In the genomic region with DNA sequence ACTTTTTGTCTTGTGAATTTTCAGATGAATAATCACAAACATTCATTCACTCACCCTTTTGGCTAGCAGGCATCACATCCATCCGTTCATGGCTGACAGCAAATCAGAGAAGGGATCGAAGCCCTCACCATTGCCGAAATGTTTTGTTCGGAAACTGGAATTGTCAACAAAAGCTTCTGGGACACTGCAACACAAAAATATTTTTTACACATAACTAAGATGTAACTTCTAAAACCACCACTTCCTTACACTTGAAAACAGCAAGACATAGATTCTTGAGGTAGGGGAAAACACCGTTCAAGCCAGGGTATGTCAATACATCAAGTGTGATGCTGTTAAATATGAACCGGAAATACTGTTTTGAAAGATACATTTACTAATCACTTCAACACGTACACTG, we compare ENCODE assay signal across 16 cellular contexts.
DNase-seq lines count a peak whose midpoint lies in the region; ATAC-seq lines count a peak whose summit lies in the region.
"Had no signal": no experiment of that assay in that cellular context is flagged by ENCODE, and none has a peak within 500 bp of the region (broad histone marks: within the 10 kb centered on the region; RNA-seq: fewer than 3 reads in every experiment).

No MANE protein-coding gene starts in this region.

- H3K36me3 Mint-ChIP-seq in activated CD4-positive, alpha-beta T cell treated with anti-CD3 and anti-CD28 coated beads, Interleukin-2, amount 10 ng/mL, durations not matched to agents 7 days and 5 days (ENCODE audit: low read depth): peaks cover 49% of the 10 kb centered on the region
- H3K36me3 Mint-ChIP-seq in activated naive CD8-positive, alpha-beta T cell: peaks cover 12% of the 10 kb centered on the region
- peaks cover 3 to 38% (median 15%) of the 10 kb centered on the region in 5 donors for H3K36me3 Mint-ChIP-seq in naive thymus-derived CD4-positive, alpha-beta T cell

- CTCF ChIA-PET in activated CD4-positive, alpha-beta T cell treated with anti-CD3 and anti-CD28 coated beads, Interleukin-2, amount 10 ng/mL, durations not matched to agents 7 days and 5 days (lab: Charles Lee): no interaction called here
- CTCF ChIA-PET in naive thymus-derived CD4-positive, alpha-beta T cell (lab: Charles Lee): interaction anchor here (0.7 kb wide), 1 partner anchor 40 kb away, joined by 3 read pairs; no protein-coding TSS in a partner anchor

- H3K4me3 Mint-ChIP-seq in activated CD4-positive, alpha-beta T cell treated with anti-CD3 and anti-CD28 coated beads, Interleukin-2, amount 10 ng/mL, durations not matched to agents 7 days and 5 days: peak overlapping the region; percentile 64
- peak overlapping the region; percentile 96 for H3K4me3 Mint-ChIP-seq in activated naive CD8-positive, alpha-beta T cell
- peak overlapping the region; percentile 82 to 98 (median 95) for H3K4me3 Mint-ChIP-seq in naive thymus-derived CD4-positive, alpha-beta T cell
- H3K4me3 Mint-ChIP-seq: nephron progenitor cell had no signal

- peak; percentile 84 for ATAC-seq in naive thymus-derived CD4-positive, alpha-beta T cell
- ATAC-seq in HG03097 (IDR thresholded peaks at IDR 0.05; ENCODE audit: low FRiP score, unreplicated experiment) (no peak), esophagus mucosa (no peak)
- ATAC-seq: A549, K562 had no signal

- H3K4me3 ChIP-seq in SJSA1: no peak overlapping the region
- H3K4me3 ChIP-seq in naive thymus-derived CD4-positive, alpha-beta T cell (ENCODE audit: low read length): peak overlapping the region; percentile 66
- H3K4me3 ChIP-seq: A549, esophagus muscularis mucosa, K562 had no signal

- H3K27me3 Mint-ChIP-seq in activated CD4-positive, alpha-beta T cell treated with anti-CD3 and anti-CD28 coated beads, Interleukin-2, amount 10 ng/mL, durations not matched to agents 7 days and 5 days: no peaks in the 10 kb centered on the region
- no peaks in the 10 kb centered on the region for H3K27me3 Mint-ChIP-seq in activated naive CD8-positive, alpha-beta T cell
- peaks cover 0 to under 1% (median 0%) of the 10 kb centered on the region in 5 donors for H3K27me3 Mint-ChIP-seq in naive thymus-derived CD4-positive, alpha-beta T cell

- H3K4me1 Mint-ChIP-seq in activated CD4-positive, alpha-beta T cell treated with anti-CD3 and anti-CD28 coated beads, Interleukin-2, amount 10 ng/mL, durations not matched to agents 7 days and 5 days: peaks cover 83% of the 10 kb centered on the region
- H3K4me1 Mint-ChIP-seq in activated naive CD8-positive, alpha-beta T cell (ENCODE audit: low read depth): peaks cover 93% of the 10 kb centered on the region
- H3K4me1 Mint-ChIP-seq in naive thymus-derived CD4-positive, alpha-beta T cell: peaks cover 49 to 91% (median 82%) of the 10 kb centered on the region in 7 donors

- H3K4me1 ChIP-seq in SJSA1 (replicated peaks): peaks cover 38% of the 10 kb centered on the region
- H3K4me1 ChIP-seq in naive thymus-derived CD4-positive, alpha-beta T cell (ENCODE audit: control insufficient read depth in 2 of 2, insufficient read depth in 2 of 2, low read length in 2 of 2): peaks cover 64 to 79% of the 10 kb centered on the region in 2 donors

- H3K9me3 ChIP-seq in SJSA1 (replicated peaks): peaks cover 8% of the 10 kb centered on the region; the same call in 1 of the 2 replicates
- H3K9me3 ChIP-seq in naive thymus-derived CD4-positive, alpha-beta T cell (ENCODE audit: control insufficient read depth in 2 of 3, low read length in 3 of 3): no peaks in the 10 kb centered on the region

- H3K27me3 ChIP-seq in SJSA1 (replicated peaks): no peaks in the 10 kb centered on the region
- H3K27me3 ChIP-seq in naive thymus-derived CD4-positive, alpha-beta T cell (ENCODE audit: control insufficient read depth in 2 of 2, insufficient read depth in 2 of 2, low read length in 2 of 2): no peaks in the 10 kb centered on the region
- H3K27me3 ChIP-seq: esophagus muscularis mucosa had no signal

- intact Hi-C loops in naive thymus-derived CD4-positive, alpha-beta T cell (cut with micrococcal nuclease): loop anchor here (1.0 to 10.0 kb wide), 13 partner anchors 8 to 483 kb away; a partner anchor contains a TSS

- peak overlapping the region; percentile 92 for H3K27ac Mint-ChIP-seq in activated CD4-positive, alpha-beta T cell treated with anti-CD3 and anti-CD28 coated beads, Interleukin-2, amount 10 ng/mL, durations not matched to agents 7 days and 5 days
- peak overlapping the region; percentile 100 for H3K27ac Mint-ChIP-seq in activated naive CD8-positive, alpha-beta T cell
- H3K27ac Mint-ChIP-seq in naive thymus-derived CD4-positive, alpha-beta T cell: peak overlapping the region; percentile 96 to 100 (median 99)
- H3K27ac Mint-ChIP-seq: nephron progenitor cell had no signal

- peak overlapping the region; percentile 44 for H3K27ac ChIP-seq in SJSA1
- peak overlapping the region; percentile 89 for H3K27ac ChIP-seq in naive thymus-derived CD4-positive, alpha-beta T cell (ENCODE audit: low read depth, low read length)
- H3K27ac ChIP-seq: esophagus muscularis mucosa had no signal

- POLR2A ChIA-PET in activated CD4-positive, alpha-beta T cell treated with anti-CD3 and anti-CD28 coated beads, Interleukin-2, amount 10 ng/mL, durations not matched to agents 7 days and 5 days (lab: Charles Lee): no interaction called here
- POLR2A ChIA-PET in naive thymus-derived CD4-positive, alpha-beta T cell (lab: Charles Lee): interaction anchor here (1.2 to 7.1 kb wide), 9 partner anchors 11 to 430 kb away, joined by 3 to 66 read pairs (median 8); no protein-coding TSS in a partner anchor

- no peaks in the 10 kb centered on the region for H3K36me3 ChIP-seq in SJSA1
- H3K36me3 ChIP-seq in naive thymus-derived CD4-positive, alpha-beta T cell (ENCODE audit: control insufficient read depth in 2 of 3, insufficient read depth in 3 of 3, low read length in 3 of 3): no peaks in the 10 kb centered on the region

- peak; percentile 52 for DNase-seq in activated CD4-positive, alpha-beta T cell treated with anti-CD3 and anti-CD28 coated beads, Interleukin-2, amount 10 ng/mL, durations not matched to agents 7 days and 5 days
- DNase-seq in activated CD4-positive, alpha-beta T cell treated with anti-CD3 and anti-CD28 coated beads for 48 hours: no peak
- DNase-seq in SJSA1 (ENCODE audit: low read depth in 1 of 2, low spot score in 2 of 2) (peak in 1 of 2 experiments; percentile 42), cerebellar nuclear complex (lab: John Stamatoyannopoulos, UW) (no peak)
- peak in 7 of 9 donors; percentile 71 to 91 (median 84) for DNase-seq in naive thymus-derived CD4-positive, alpha-beta T cell
- DNase-seq: dermis blood vessel endothelial cell, NCI-H1048, NCI-H526, nephron progenitor cell, OCI-M1 had no signal

- peaks cover 26% of the 10 kb centered on the region for H3K9me3 Mint-ChIP-seq in activated CD4-positive, alpha-beta T cell treated with anti-CD3 and anti-CD28 coated beads, Interleukin-2, amount 10 ng/mL, durations not matched to agents 7 days and 5 days
- H3K9me3 Mint-ChIP-seq in activated naive CD8-positive, alpha-beta T cell (ENCODE audit: low read depth): no peaks in the 10 kb centered on the region
- peaks cover 0 to 14% (median 3%) of the 10 kb centered on the region in 11 donors for H3K9me3 Mint-ChIP-seq in naive thymus-derived CD4-positive, alpha-beta T cell

Comparison
In these comparisons a context has a peak if more than half of its experiments do, and no peak if none do; other contexts are left out.
1. DNase-seq: peak in activated CD4-positive, alpha-beta T cell treated with anti-CD3 and anti-CD28 coated beads, Interleukin-2, amount 10 ng/mL, durations not matched to agents 7 days and 5 days (single experiment) and naive thymus-derived CD4-positive, alpha-beta T cell (7 of 9); none in activated CD4-positive, alpha-beta T cell treated with anti-CD3 and anti-CD28 coated beads for 48 hours (single experiment) and cerebellar nuclear complex (0 of 2).
2. Peak in every context shown above with its lines, with median percentiles within 50 percentile points of each other: H3K27ac Mint-ChIP-seq and H3K4me3 Mint-ChIP-seq.